1 cellular context compared by ENCODE assay signal in genomic region chr20:17883592-17884317, GRCh38.
TF ChIP-seq lines count a peak whose summit lies in the region.

No MANE protein-coding gene starts in this region.

TF ChIP-seq in HepG2, 621 proteins besides CTCF, POLR2A, EP300 and RAD21 (continued from another document and continues in another):
- no peak for TF ChIP-seq ZNF652 (CRISPR knock-in tag; IDR thresholded peaks at IDR 0.05; ENCODE audit: borderline replicate concordance, low read depth)
- TF ChIP-seq HNRNPK (IDR thresholded peaks at IDR 0.05; ENCODE audit: low read depth, low read length, poor library complexity, severe bottlenecking), result peak; percentile 60
- no peak for TF ChIP-seq ZNF44 (CRISPR knock-in tag; IDR thresholded peaks at IDR 0.05)
- no peak for TF ChIP-seq ZNF839 (CRISPR knock-in tag; IDR thresholded peaks at IDR 0.05; ENCODE audit: borderline replicate concordance)
- TF ChIP-seq MBNL3 (CRISPR knock-in tag; conservative IDR thresholded peaks at IDR 0.05), result no peak
- TF ChIP-seq HOXA5 (CRISPR knock-in tag; IDR thresholded peaks at IDR 0.05), result no peak
- no peak for TF ChIP-seq NKX3-1 (CRISPR knock-in tag; IDR thresholded peaks at IDR 0.05)
- no peak for TF ChIP-seq ZNF713 (CRISPR knock-in tag; IDR thresholded peaks at IDR 0.05)
- peak; percentile 27; the same call in 1 of the 2 replicates for TF ChIP-seq STAG1 (CRISPR knock-in tag; IDR thresholded peaks at IDR 0.05)
- no peak for TF ChIP-seq GLMP (CRISPR knock-in tag; IDR thresholded peaks at IDR 0.05; ENCODE audit: borderline replicate concordance)
- TF ChIP-seq ZNF563 (CRISPR knock-in tag; IDR thresholded peaks at IDR 0.05), result peak; percentile 48; the same call in 1 of the 2 replicates
- no peak for TF ChIP-seq ZNF234 (CRISPR knock-in tag; conservative IDR thresholded peaks at IDR 0.05)
- no peak for TF ChIP-seq ZNF597 (CRISPR knock-in tag; IDR thresholded peaks at IDR 0.05)
- TF ChIP-seq JARID2 (CRISPR knock-in tag; IDR thresholded peaks at IDR 0.05; ENCODE audit: insufficient replicate concordance), result no peak
- no peak for TF ChIP-seq RORA (CRISPR knock-in tag; IDR thresholded peaks at IDR 0.05)
- TF ChIP-seq SOX5 (CRISPR knock-in tag; IDR thresholded peaks at IDR 0.05; ENCODE audit: borderline replicate concordance), result no peak
- no peak for TF ChIP-seq NFIC (IDR thresholded peaks at IDR 0.05; ENCODE audit: low read length)
- 0 out of 2 replicates have a peak, but pooled peaks have one; percentile 34 for TF ChIP-seq HES4 (CRISPR knock-in tag; IDR thresholded peaks at IDR 0.05; ENCODE audit: borderline replicate concordance)
- no peak; the same call in 1 of the 2 replicates for TF ChIP-seq POGK (CRISPR knock-in tag; conservative IDR thresholded peaks at IDR 0.05)
- peak; percentile 21; the same call in 1 of the 2 replicates for TF ChIP-seq SPEN (CRISPR knock-in tag; IDR thresholded peaks at IDR 0.05; ENCODE audit: low read depth)
- TF ChIP-seq ZNF564 (CRISPR knock-in tag; IDR thresholded peaks at IDR 0.05), result no peak
- no peak for TF ChIP-seq ZFP36L1 (CRISPR knock-in tag; IDR thresholded peaks at IDR 0.05)
- no peak for TF ChIP-seq MAFF (IDR thresholded peaks at IDR 0.05; ENCODE audit: low read depth, low read length)
- TF ChIP-seq IKZF5 (CRISPR knock-in tag; IDR thresholded peaks at IDR 0.05), result no peak
- no peak for TF ChIP-seq ZNF251 (CRISPR knock-in tag; IDR thresholded peaks at IDR 0.05)
- no peak for TF ChIP-seq CREM (IDR thresholded peaks at IDR 0.05)
- TF ChIP-seq CREM (CRISPR knock-in tag; IDR thresholded peaks at IDR 0.05), result no peak
- TF ChIP-seq ZNF546 (CRISPR knock-in tag; conservative IDR thresholded peaks at IDR 0.05), result no peak
- TF ChIP-seq ZNF446 (CRISPR knock-in tag; IDR thresholded peaks at IDR 0.05), result no peak
- TF ChIP-seq ZNF383 (CRISPR knock-in tag; IDR thresholded peaks at IDR 0.05; ENCODE audit: borderline replicate concordance), result 0 out of 2 replicates have a peak, but pooled peaks have one; percentile 4
- no peak for TF ChIP-seq AGO1 (IDR thresholded peaks at IDR 0.05; ENCODE audit: low read depth, low read length, poor library complexity, severe bottlenecking)
- no peak for TF ChIP-seq TARDBP (CRISPR knock-in tag; IDR thresholded peaks at IDR 0.05)
- TF ChIP-seq CSRNP2 (CRISPR knock-in tag; conservative IDR thresholded peaks at IDR 0.05; ENCODE audit: low read depth), result no peak
- TF ChIP-seq ZNF451 (CRISPR knock-in tag; IDR thresholded peaks at IDR 0.05), result no peak
- no peak for TF ChIP-seq ATF3 (CRISPR knock-in tag; IDR thresholded peaks at IDR 0.05)
- TF ChIP-seq ZNF710 (CRISPR knock-in tag; IDR thresholded peaks at IDR 0.05; ENCODE audit: borderline replicate concordance), result no peak
- no peak for TF ChIP-seq ZNF260 (CRISPR knock-in tag; IDR thresholded peaks at IDR 0.05; ENCODE audit: borderline replicate concordance, low read depth)
- no peak for TF ChIP-seq KLF12 (CRISPR knock-in tag; IDR thresholded peaks at IDR 0.05; ENCODE audit: borderline replicate concordance)
- no peak for TF ChIP-seq ZNF556 (CRISPR knock-in tag; IDR thresholded peaks at IDR 0.05; ENCODE audit: borderline replicate concordance)
- TF ChIP-seq RELA (CRISPR knock-in tag; IDR thresholded peaks at IDR 0.05), result no peak
- no peak for TF ChIP-seq ZZZ3 (CRISPR knock-in tag; IDR thresholded peaks at IDR 0.05; ENCODE audit: borderline replicate concordance)
- 0 out of 2 replicates have a peak, but pooled peaks have one; percentile 55 for TF ChIP-seq ZNF790 (CRISPR knock-in tag; IDR thresholded peaks at IDR 0.05; ENCODE audit: borderline replicate concordance)
- no peak for TF ChIP-seq FOXA1 (IDR thresholded peaks at IDR 0.05)
- TF ChIP-seq FOXA1 (CRISPR knock-in tag; IDR thresholded peaks at IDR 0.05), result no peak
- TF ChIP-seq ZNF350 (CRISPR knock-in tag; IDR thresholded peaks at IDR 0.05; ENCODE audit: borderline replicate concordance, low read depth), result 0 out of 2 replicates have a peak, but pooled peaks have one; percentile 11
- TF ChIP-seq MNT (IDR thresholded peaks at IDR 0.05), result no peak
- TF ChIP-seq HBP1 (CRISPR knock-in tag; IDR thresholded peaks at IDR 0.05; ENCODE audit: low read depth), result no peak
- no peak for TF ChIP-seq MIER2 (CRISPR knock-in tag; IDR thresholded peaks at IDR 0.05)
- no peak for TF ChIP-seq KDM5B (CRISPR knock-in tag; IDR thresholded peaks at IDR 0.05; ENCODE audit: borderline replicate concordance)
- TF ChIP-seq GATA4 (IDR thresholded peaks at IDR 0.05; ENCODE audit: borderline replicate concordance, low read depth), result no peak
- TF ChIP-seq ZNF709 (CRISPR knock-in tag; IDR thresholded peaks at IDR 0.05), result 0 out of 2 replicates have a peak, but pooled peaks have one; percentile 37
- no peak for TF ChIP-seq ZNF614 (CRISPR knock-in tag; IDR thresholded peaks at IDR 0.05; ENCODE audit: borderline replicate concordance)
- TF ChIP-seq SP1 (IDR thresholded peaks at IDR 0.05), result no peak
- TF ChIP-seq SP1 (CRISPR knock-in tag; IDR thresholded peaks at IDR 0.05), result no peak
- TF ChIP-seq ZNF264 (CRISPR knock-in tag; IDR thresholded peaks at IDR 0.05), result no peak
- no peak for TF ChIP-seq DZIP1 (CRISPR knock-in tag; IDR thresholded peaks at IDR 0.05)
- no peak for TF ChIP-seq RFX5 (IDR thresholded peaks at IDR 0.05; ENCODE audit: low read depth, low read length)
- no peak for TF ChIP-seq ZC3H4 (CRISPR knock-in tag; IDR thresholded peaks at IDR 0.05; ENCODE audit: borderline replicate concordance)
- no peak for TF ChIP-seq RBM39 (IDR thresholded peaks at IDR 0.05; ENCODE audit: low read depth, low read length, poor library complexity, severe bottlenecking)
- no peak for TF ChIP-seq STAT5B (CRISPR knock-in tag; IDR thresholded peaks at IDR 0.05)
